Comparison of ENCODE assay signal across 1 cellular context in genomic region chr4:152531479-152531878, GRCh38.
A peak's percentile ranks its signal among the peaks of the same experiment; 100 is the strongest.
TF ChIP-seq lines count a peak whose summit lies in the region.

No MANE protein-coding gene starts in this region.

TF ChIP-seq in GM12878, 131 proteins besides CTCF, POLR2A, EP300 and RAD21 (continued from another document and continues in another):
- TF ChIP-seq MXI1 (IDR thresholded peaks at IDR 0.05; ENCODE audit: low read depth, low read length) (0 out of 2 replicates have a peak, but pooled peaks have one; percentile 5), JUNB (IDR thresholded peaks at IDR 0.05) (peak; percentile 72), ESRRA (IDR thresholded peaks at IDR 0.05; ENCODE audit: low read length) (no peak), RFX5 (IDR thresholded peaks at IDR 0.05; ENCODE audit: low read depth, low read length) (no peak), TARDBP (IDR thresholded peaks at IDR 0.05; ENCODE audit: borderline replicate concordance) (no peak), RELA (IDR thresholded peaks at IDR 0.05; ENCODE audit: borderline replicate concordance, partially characterized antibody) (no peak), MYB (IDR thresholded peaks at IDR 0.05; ENCODE audit: borderline replicate concordance, low read depth, low read length) (no peak), ZBTB40 (IDR thresholded peaks at IDR 0.05; ENCODE audit: borderline replicate concordance) (no peak; the same call in 1 of the 2 replicates), CREB1 (IDR thresholded peaks at IDR 0.05; ENCODE audit: low read depth) (no peak), RAD51 (IDR thresholded peaks at IDR 0.05) (no peak), FOXM1 (IDR thresholded peaks at IDR 0.05; ENCODE audit: low read depth, low read length) (no peak), YBX1 (IDR thresholded peaks at IDR 0.05) (no peak), CEBPZ (IDR thresholded peaks at IDR 0.05; ENCODE audit: low read depth, low read length) (no peak), SP1 (IDR thresholded peaks at IDR 0.05; ENCODE audit: low read depth, low read length) (no peak), ZNF622 (IDR thresholded peaks at IDR 0.05) (no peak), ETV6 (conservative IDR thresholded peaks at IDR 0.05 in 1 of 2, IDR thresholded peaks at IDR 0.05 in 1 of 2; ENCODE audit: borderline replicate concordance in 1 of 2, low read depth in 1 of 2) (no peak), STAT1 (conservative IDR thresholded peaks at IDR 0.05) (no peak), JUND (IDR thresholded peaks at IDR 0.05; ENCODE audit: low read depth, low read length) (no peak; the same call in 1 of the 2 replicates), MAX (IDR thresholded peaks at IDR 0.05; ENCODE audit: low read depth, low read length) (no peak), SMAD5 (IDR thresholded peaks at IDR 0.05; ENCODE audit: low read depth) (no peak), PAX8 (IDR thresholded peaks at IDR 0.05) (no peak), SMC3 (IDR thresholded peaks at IDR 0.05; ENCODE audit: borderline replicate concordance, low read length) (no peak), SMAD1 (IDR thresholded peaks at IDR 0.05; ENCODE audit: low read depth, partially characterized antibody) (no peak), KAT2A (conservative IDR thresholded peaks at IDR 0.05; ENCODE audit: control insufficient read depth, low read depth, low read length) (no peak), NFIC (IDR thresholded peaks at IDR 0.05; ENCODE audit: low read depth, low read length) (peak; percentile 13; the same call in 1 of the 2 replicates), RB1 (IDR thresholded peaks at IDR 0.05; ENCODE audit: borderline replicate concordance) (no peak), BRCA1 (IDR thresholded peaks at IDR 0.05; ENCODE audit: low read depth, low read length) (no peak), POU2F2 (IDR thresholded peaks at IDR 0.05; ENCODE audit: borderline replicate concordance, low read depth, low read length) (no peak), BCL11A (IDR thresholded peaks at IDR 0.05; ENCODE audit: low read depth, low read length) (peak; percentile 20; the same call in 1 of the 2 replicates), CBX5 (IDR thresholded peaks at IDR 0.05; ENCODE audit: low read depth) (no peak), BMI1 (IDR thresholded peaks at IDR 0.05; ENCODE audit: borderline replicate concordance) (no peak)
- TF ChIP-seq, protein P1, sequence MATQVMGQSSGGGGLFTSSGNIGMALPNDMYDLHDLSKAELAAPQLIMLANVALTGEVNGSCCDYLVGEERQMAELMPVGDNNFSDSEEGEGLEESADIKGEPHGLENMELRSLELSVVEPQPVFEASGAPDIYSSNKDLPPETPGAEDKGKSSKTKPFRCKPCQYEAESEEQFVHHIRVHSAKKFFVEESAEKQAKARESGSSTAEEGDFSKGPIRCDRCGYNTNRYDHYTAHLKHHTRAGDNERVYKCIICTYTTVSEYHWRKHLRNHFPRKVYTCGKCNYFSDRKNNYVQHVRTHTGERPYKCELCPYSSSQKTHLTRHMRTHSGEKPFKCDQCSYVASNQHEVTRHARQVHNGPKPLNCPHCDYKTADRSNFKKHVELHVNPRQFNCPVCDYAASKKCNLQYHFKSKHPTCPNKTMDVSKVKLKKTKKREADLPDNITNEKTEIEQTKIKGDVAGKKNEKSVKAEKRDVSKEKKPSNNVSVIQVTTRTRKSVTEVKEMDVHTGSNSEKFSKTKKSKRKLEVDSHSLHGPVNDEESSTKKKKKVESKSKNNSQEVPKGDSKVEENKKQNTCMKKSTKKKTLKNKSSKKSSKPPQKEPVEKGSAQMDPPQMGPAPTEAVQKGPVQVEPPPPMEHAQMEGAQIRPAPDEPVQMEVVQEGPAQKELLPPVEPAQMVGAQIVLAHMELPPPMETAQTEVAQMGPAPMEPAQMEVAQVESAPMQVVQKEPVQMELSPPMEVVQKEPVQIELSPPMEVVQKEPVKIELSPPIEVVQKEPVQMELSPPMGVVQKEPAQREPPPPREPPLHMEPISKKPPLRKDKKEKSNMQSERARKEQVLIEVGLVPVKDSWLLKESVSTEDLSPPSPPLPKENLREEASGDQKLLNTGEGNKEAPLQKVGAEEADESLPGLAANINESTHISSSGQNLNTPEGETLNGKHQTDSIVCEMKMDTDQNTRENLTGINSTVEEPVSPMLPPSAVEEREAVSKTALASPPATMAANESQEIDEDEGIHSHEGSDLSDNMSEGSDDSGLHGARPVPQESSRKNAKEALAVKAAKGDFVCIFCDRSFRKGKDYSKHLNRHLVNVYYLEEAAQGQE (IDR thresholded peaks at IDR 0.05; ENCODE audit: low read depth, low read length): no peak
- TF ChIP-seq, protein P2, sequence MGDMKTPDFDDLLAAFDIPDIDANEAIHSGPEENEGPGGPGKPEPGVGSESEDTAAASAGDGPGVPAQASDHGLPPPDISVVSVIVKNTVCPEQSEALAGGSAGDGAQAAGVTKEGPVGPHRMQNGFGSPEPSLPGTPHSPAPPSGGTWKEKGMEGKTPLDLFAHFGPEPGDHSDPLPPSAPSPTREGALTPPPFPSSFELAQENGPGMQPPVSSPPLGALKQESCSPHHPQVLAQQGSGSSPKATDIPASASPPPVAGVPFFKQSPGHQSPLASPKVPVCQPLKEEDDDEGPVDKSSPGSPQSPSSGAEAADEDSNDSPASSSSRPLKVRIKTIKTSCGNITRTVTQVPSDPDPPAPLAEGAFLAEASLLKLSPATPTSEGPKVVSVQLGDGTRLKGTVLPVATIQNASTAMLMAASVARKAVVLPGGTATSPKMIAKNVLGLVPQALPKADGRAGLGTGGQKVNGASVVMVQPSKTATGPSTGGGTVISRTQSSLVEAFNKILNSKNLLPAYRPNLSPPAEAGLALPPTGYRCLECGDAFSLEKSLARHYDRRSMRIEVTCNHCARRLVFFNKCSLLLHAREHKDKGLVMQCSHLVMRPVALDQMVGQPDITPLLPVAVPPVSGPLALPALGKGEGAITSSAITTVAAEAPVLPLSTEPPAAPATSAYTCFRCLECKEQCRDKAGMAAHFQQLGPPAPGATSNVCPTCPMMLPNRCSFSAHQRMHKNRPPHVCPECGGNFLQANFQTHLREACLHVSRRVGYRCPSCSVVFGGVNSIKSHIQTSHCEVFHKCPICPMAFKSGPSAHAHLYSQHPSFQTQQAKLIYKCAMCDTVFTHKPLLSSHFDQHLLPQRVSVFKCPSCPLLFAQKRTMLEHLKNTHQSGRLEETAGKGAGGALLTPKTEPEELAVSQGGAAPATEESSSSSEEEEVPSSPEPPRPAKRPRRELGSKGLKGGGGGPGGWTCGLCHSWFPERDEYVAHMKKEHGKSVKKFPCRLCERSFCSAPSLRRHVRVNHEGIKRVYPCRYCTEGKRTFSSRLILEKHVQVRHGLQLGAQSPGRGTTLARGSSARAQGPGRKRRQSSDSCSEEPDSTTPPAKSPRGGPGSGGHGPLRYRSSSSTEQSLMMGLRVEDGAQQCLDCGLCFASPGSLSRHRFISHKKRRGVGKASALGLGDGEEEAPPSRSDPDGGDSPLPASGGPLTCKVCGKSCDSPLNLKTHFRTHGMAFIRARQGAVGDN (IDR thresholded peaks at IDR 0.05): no peak
- TF ChIP-seq, protein P3, sequence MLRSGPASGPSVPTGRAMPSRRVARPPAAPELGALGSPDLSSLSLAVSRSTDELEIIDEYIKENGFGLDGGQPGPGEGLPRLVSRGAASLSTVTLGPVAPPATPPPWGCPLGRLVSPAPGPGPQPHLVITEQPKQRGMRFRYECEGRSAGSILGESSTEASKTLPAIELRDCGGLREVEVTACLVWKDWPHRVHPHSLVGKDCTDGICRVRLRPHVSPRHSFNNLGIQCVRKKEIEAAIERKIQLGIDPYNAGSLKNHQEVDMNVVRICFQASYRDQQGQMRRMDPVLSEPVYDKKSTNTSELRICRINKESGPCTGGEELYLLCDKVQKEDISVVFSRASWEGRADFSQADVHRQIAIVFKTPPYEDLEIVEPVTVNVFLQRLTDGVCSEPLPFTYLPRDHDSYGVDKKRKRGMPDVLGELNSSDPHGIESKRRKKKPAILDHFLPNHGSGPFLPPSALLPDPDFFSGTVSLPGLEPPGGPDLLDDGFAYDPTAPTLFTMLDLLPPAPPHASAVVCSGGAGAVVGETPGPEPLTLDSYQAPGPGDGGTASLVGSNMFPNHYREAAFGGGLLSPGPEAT (IDR thresholded peaks at IDR 0.05; ENCODE audit: low read depth): peak; percentile 65; the same call in 1 of the 2 replicates
- TF ChIP-seq, protein P4, sequence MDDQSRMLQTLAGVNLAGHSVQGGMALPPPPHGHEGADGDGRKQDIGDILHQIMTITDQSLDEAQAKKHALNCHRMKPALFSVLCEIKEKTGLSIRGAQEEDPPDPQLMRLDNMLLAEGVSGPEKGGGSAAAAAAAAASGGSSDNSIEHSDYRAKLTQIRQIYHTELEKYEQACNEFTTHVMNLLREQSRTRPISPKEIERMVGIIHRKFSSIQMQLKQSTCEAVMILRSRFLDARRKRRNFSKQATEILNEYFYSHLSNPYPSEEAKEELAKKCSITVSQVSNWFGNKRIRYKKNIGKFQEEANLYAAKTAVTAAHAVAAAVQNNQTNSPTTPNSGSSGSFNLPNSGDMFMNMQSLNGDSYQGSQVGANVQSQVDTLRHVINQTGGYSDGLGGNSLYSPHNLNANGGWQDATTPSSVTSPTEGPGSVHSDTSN (IDR thresholded peaks at IDR 0.05; ENCODE audit: insufficient replicate concordance, low read depth, low read length): no peak
- TF ChIP-seq, protein P5, sequence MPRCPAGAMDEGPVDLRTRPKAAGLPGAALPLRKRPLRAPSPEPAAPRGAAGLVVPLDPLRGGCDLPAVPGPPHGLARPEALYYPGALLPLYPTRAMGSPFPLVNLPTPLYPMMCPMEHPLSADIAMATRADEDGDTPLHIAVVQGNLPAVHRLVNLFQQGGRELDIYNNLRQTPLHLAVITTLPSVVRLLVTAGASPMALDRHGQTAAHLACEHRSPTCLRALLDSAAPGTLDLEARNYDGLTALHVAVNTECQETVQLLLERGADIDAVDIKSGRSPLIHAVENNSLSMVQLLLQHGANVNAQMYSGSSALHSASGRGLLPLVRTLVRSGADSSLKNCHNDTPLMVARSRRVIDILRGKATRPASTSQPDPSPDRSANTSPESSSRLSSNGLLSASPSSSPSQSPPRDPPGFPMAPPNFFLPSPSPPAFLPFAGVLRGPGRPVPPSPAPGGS (IDR thresholded peaks at IDR 0.05; ENCODE audit: borderline replicate concordance, insufficient read depth, low read depth, low read length, poor library complexity, severe bottlenecking): no peak
